Comparison of ENCODE assay signal across 10 cellular contexts in the genomic region with DNA sequence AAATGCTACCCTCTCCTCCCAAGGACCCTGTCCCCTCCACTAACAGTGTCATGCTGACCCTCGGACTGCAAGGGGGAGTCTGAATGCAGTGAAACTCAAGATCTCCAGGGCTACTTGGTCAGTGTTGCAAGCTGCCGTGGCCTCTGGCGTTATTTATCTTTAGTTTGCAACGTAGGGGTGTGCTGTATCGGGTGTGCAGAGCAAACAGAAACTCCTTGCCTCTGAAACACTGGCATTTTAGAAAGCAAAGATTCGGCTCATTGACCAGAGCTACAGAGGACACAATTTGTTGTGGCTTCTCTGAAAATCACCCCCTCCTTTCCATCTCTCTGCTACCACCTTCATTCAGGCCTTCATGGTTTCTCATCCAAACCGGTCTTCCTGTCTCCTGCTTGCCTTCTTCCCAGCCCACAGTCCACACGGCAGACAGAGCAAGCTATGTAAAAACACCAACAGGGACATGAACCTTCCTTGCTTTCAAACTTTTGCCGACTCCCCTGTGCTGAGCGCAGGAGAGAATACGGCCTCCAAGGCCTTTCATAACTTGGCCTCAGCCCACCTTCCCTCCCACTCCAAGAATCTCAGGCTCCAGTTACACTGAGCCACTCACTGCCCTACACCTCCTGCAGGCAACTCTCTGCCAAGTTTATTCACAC. TPM values are rescaled to one million over a fixed set of nuclear protein-coding genes. Genes with fewer than 3 reads are reported as not detected.
DNase-seq lines count a peak whose midpoint lies in the region; ATAC-seq and TF ChIP-seq lines count a peak whose summit lies in the region.
"Had no signal": no experiment of that assay in that cellular context is flagged by ENCODE, and none has a peak within 500 bp of the region (broad histone marks: within the 10 kb centered on the region; RNA-seq: fewer than 3 reads in every experiment).

No MANE protein-coding gene starts in this region.

- no peak overlapping the region for H3K4me3 Mint-ChIP-seq in T-cell

- in situ Hi-C loops in mammary epithelial cell (cut with MboI; ENCODE audit: low sequenced_read_pairs in 2 of 2), result loop anchor here (10.0 kb wide), 2 partner anchors 335 to 345 kb away; no protein-coding TSS in a partner anchor

- peak overlapping the region; percentile 66 for H2AFZ ChIP-seq in mammary epithelial cell (ENCODE audit: low read depth, low read length)

- TF ChIP-seq CTCF in mammary epithelial cell (conservative IDR thresholded peaks at IDR 0.05 in 1 of 2, IDR thresholded peaks at IDR 0.05 in 1 of 2; ENCODE audit: extremely low read depth in 1 of 2, insufficient read depth in 1 of 2, low read depth in 1 of 2, low read length in 2 of 2), result no peak

- H3K9ac ChIP-seq in mammary epithelial cell (ENCODE audit: insufficient read depth, low read length), result no peak overlapping the region
- peak overlapping the region; percentile 16 to 71 (median 63) for H3K9ac ChIP-seq in skeletal muscle tissue (ENCODE audit: low read depth in 1 of 3, low read length in 3 of 3)

- POLR2A ChIA-PET in T-cell (lab: Charles Lee), result no interaction called here

- no peak overlapping the region for H3K4me2 ChIP-seq in mammary epithelial cell (ENCODE audit: insufficient read depth, low read depth, low read length)

- H3K9me3 Mint-ChIP-seq in T-cell, result no peaks in the 10 kb centered on the region

- no peaks in the 10 kb centered on the region for H3K79me2 ChIP-seq in mammary epithelial cell (ENCODE audit: insufficient read depth, low read length)

- no peaks in the 10 kb centered on the region for H3K4me1 Mint-ChIP-seq in T-cell

- H3K9me3 ChIP-seq in mammary epithelial cell (replicated peaks; ENCODE audit: insufficient read depth, low read length), result no peaks in the 10 kb centered on the region
- H3K9me3 ChIP-seq in skeletal muscle tissue (ENCODE audit: control insufficient read depth in 3 of 3, low read length in 3 of 3), result no peaks in the 10 kb centered on the region

- DNase-seq in HCEC 1CT, result peak; percentile 67
- no peak for DNase-seq in mammary epithelial cell
- DNase-seq in left colon, result peak in 1 of 2 donors; percentile 37
- no peak for DNase-seq in stimulated activated CD4-positive, alpha-beta T cell treated with anti-CD3 and anti-CD28 coated beads, Interleukin-4, amount 100 ng/mL, for 1 hour
- DNase-seq in T-cell, result no peak
- DNase-seq: DND-41; stimulated activated CD4-positive, alpha-beta T cell treated with anti-CD3 and anti-CD28 coated beads, Interleukin-4, amount 100 ng/mL, for 4 hours had no signal

- H3K27ac Mint-ChIP-seq in T-cell, result no peak overlapping the region

- intact Hi-C loops in mammary epithelial cell (cut with micrococcal nuclease) (no loop called here), left colon (cut with DNase I, micrococcal nuclease) (loop anchor here in 1 of 2 donors (5.0 kb wide), 1 partner anchor 337 kb away; no protein-coding TSS in a partner anchor)

- 52% methylated on average over 11 of the region's 11 CpGs for WGBS in mammary epithelial cell (ENCODE audit: low coverage, missing lambda C conversion rate)

- no peaks in the 10 kb centered on the region for H3K36me3 ChIP-seq in mammary epithelial cell (ENCODE audit: insufficient read depth, low read length)
- H3K36me3 ChIP-seq in skeletal muscle tissue (ENCODE audit: control insufficient read depth in 3 of 3, insufficient read depth in 3 of 3, low read length in 3 of 3), result peaks cover 2 to 17% (median 4%) of the 10 kb centered on the region in 3 donors

- no peaks in the 10 kb centered on the region for H3K36me3 Mint-ChIP-seq in T-cell

- no peaks in the 10 kb centered on the region for H3K4me1 ChIP-seq in mammary epithelial cell (ENCODE audit: insufficient read depth, low read length)
- H3K4me1 ChIP-seq in skeletal muscle tissue (ENCODE audit: control insufficient read depth in 3 of 3, insufficient read depth in 3 of 3, low read length in 3 of 3), result peaks cover 23 to 38% (median 35%) of the 10 kb centered on the region in 3 donors

- BruUV-seq in mammary epithelial cell (replicated peaks; lab: Mats Ljungman, UMichigan), result no TSS peak

- dilution Hi-C loops in mammary epithelial cell (cut with HindIII; ENCODE audit: low sequenced_read_pairs), result loop anchor here (25.0 kb wide), 1 partner anchor 347 kb away; no protein-coding TSS in a partner anchor

- H3K27me3 ChIP-seq in mammary epithelial cell (ENCODE audit: insufficient read depth, low read length), result no peaks in the 10 kb centered on the region
- H3K27me3 ChIP-seq in skeletal muscle tissue (ENCODE audit: control insufficient read depth in 3 of 3, insufficient read depth in 3 of 3, low read length in 3 of 3), result no peaks in the 10 kb centered on the region

- no peaks in the 10 kb centered on the region for H4K20me1 ChIP-seq in mammary epithelial cell (ENCODE audit: insufficient read depth, low read length)

- H3K27me3 Mint-ChIP-seq in T-cell, result peaks cover 7 to 10% of the 10 kb centered on the region in 2 donors

- H3K27ac ChIP-seq in mammary epithelial cell (ENCODE audit: insufficient read depth, low read depth, low read length) (no peak overlapping the region), skeletal muscle tissue (ENCODE audit: low read depth, low read length) (peak overlapping the region; percentile 38)

- ATAC-seq in left colon (peak; percentile 14), T-cell (replicated peaks in 1 of 4) (no peak), HG03520 (IDR thresholded peaks at IDR 0.05; ENCODE audit: unreplicated experiment) (no peak), HG03354 (IDR thresholded peaks at IDR 0.05; ENCODE audit: poor library complexity, severe bottlenecking, unreplicated experiment) (no peak)

- CTCF ChIA-PET in mammary epithelial cell (lab: Charles Lee; ENCODE audit: low non-redundant PET), result no interaction called here
- CTCF ChIA-PET in T-cell (lab: Charles Lee), result interaction anchor here (0.6 to 4.1 kb wide), 13 partner anchors 13 to 483 kb away, joined by 3 to 27 read pairs (median 3); no protein-coding TSS in a partner anchor

- H3K4me3 ChIP-seq in mammary epithelial cell (replicated peaks in 1 of 3; ENCODE audit: insufficient read depth in 1 of 3, low read depth in 2 of 3, low read length in 3 of 3), result no peak overlapping the region
- peak overlapping the region; percentile 56 to 71 (median 65) for H3K4me3 ChIP-seq in skeletal muscle tissue (ENCODE audit: low read length in 3 of 3)

RNA-seq across cellular contexts. Expression of a gene that starts 14.9 kb away (rescaled TPM):
- total RNA-seq in mammary epithelial cell, result 1 to 10 TPM in 1 of 2 donors, under 1 TPM in 1; 0.96 to 1.3 TPM
- 0.51 TPM for polyA plus RNA-seq in mammary epithelial cell
- polyA minus RNA-seq in mammary epithelial cell, result 2.2 TPM
- 1 to 10 TPM; 4.7 to 9.0 TPM for total RNA-seq in left colon
- 56.4 TPM for total RNA-seq in skeletal muscle tissue
- total RNA-seq in T-cell, result under 1 TPM in 3 of 5 donors, not detected in 2; 0.13 to 0.35 (median 0.20) TPM

Comparison
In these comparisons a context has a peak if more than half of its experiments do, and no peak if none do; other contexts are left out.
1. H3K4me3 ChIP-seq: peak in skeletal muscle tissue (3 of 3); none in mammary epithelial cell (0 of 3).